1 cellular context compared by ENCODE assay signal in the genomic region with DNA sequence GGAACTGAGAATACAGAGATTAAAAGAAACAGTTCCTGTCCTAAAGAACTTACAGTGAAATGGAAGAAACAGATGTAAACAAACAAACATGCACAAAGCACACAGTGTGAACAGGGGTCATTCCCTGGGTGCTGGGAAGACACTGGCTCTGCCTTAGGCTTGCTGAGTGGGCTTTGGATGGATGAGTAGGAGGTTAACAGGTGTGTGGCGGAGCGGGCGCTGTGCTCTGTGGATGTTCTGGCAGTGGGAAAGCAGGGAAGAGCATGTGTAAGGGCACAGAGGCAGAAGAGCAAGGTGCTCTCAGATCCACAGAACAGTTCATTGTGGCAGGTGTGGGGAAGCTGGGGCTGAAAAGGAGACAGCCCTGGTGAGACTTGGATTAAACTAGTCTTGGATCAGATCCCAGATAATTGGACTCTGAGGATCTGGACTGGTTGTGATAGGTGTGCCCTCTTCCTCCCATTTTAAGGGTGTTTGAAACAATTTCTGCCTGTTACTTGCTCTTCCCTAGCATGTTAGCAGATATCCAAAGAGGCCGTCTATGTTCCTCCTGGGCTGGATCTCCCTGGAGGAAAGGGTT.
TF ChIP-seq lines count a peak whose summit lies in the region.

No MANE protein-coding gene starts in this region.

TF ChIP-seq in K562, 482 proteins besides CTCF, POLR2A, EP300 and RAD21:
- 0 out of 2 replicates have a peak, but pooled peaks have one; percentile 23 for TF ChIP-seq RBFOX2 (IDR thresholded peaks at IDR 0.05; ENCODE audit: low read depth, low read length)
- TF ChIP-seq CREB1 (IDR thresholded peaks at IDR 0.05), result no peak
- TF ChIP-seq CREB1 (CRISPR knock-in tag; IDR thresholded peaks at IDR 0.05), result no peak
